ENCODE assay signal across 14 cellular contexts in the genomic region with DNA sequence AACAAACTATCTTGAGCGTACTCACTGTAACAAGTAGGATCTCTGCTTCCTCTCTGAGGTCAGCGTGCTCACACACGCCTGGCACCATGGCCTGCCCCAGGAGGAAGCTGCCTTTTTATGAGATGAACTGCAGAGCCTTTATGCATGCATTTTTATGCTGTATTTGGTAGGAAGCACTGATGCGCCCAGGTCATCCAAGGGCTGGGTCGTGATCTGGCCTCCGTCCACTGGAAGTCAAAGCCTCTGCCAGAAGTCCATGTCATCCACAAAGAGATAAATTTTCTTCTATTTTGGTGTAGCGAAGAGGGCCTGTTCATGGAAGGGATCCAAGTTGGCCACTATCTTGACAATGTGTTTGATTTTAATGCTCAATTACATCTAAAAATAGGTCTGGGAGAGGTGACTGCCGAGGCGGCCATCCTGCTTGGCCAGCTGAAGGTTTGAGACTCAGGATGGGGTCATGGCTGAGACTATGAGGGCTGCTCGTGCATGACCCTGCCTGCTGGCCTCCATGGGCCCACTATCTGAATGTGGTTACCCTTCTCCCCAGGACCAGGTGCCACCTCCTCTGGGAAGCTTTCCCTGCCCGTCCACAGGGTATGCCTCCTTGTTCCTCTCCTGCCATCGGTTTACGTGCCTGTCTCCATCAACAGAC. TPM values are rescaled to one million over a fixed set of nuclear protein-coding genes. Genes with fewer than 3 reads are reported as not detected.
A peak's percentile ranks its signal among the peaks of the same experiment; 100 is the strongest.
DNase-seq lines count a peak whose midpoint lies in the region; ATAC-seq, FAIRE-seq and TF ChIP-seq lines count a peak whose summit lies in the region.
"Had no signal": no experiment of that assay in that cellular context is flagged by ENCODE, and none has a peak within 500 bp of the region (broad histone marks: within the 10 kb centered on the region; RNA-seq: fewer than 3 reads in every experiment).

No MANE protein-coding gene starts in this region.

- FAIRE-seq in bronchial epithelial cell (lab: Jason Lieb, UNC) (peak; percentile 7), keratinocyte (lab: Jason Lieb, UNC) (peak; percentile 91)

- H3K4me1 ChIP-seq in keratinocyte (ENCODE audit: control insufficient read depth, extremely low read depth, insufficient read depth, low read length) (peaks cover 36% of the 10 kb centered on the region), stomach (peaks cover 14 to 37% (median 29%) of the 10 kb centered on the region in 4 donors)

- CTCF ChIA-PET in activated naive CD4-positive, alpha-beta T cell treated with anti-CD3 and anti-CD28 coated beads for 36 hours (lab: Charles Lee): no interaction called here

- no peak overlapping the region for H3K9ac ChIP-seq in keratinocyte (ENCODE audit: control insufficient read depth, extremely low read depth, insufficient read depth, low read length)

- H3K4me3 ChIP-seq in bronchial epithelial cell (ENCODE audit: low read depth, low read length) (no peak overlapping the region), keratinocyte (ENCODE audit: control insufficient read depth in 2 of 3, extremely low read depth in 1 of 3, insufficient read depth in 2 of 3, low read depth in 1 of 3, low read length in 3 of 3) (no peak overlapping the region), stomach (no peak overlapping the region)

- dilution Hi-C loops in keratinocyte (cut with MboI; ENCODE audit: extremely low pct_ligation_motif_present, low sequenced_read_pairs): no loop called here

- H2AFZ ChIP-seq in keratinocyte (ENCODE audit: control insufficient read depth, low read length): peak overlapping the region; percentile 23

- H3K36me3 ChIP-seq in bronchial epithelial cell (ENCODE audit: control insufficient read depth, insufficient read depth, low read length) (no peaks in the 10 kb centered on the region), keratinocyte (ENCODE audit: control insufficient read depth in 2 of 2, extremely low read depth in 1 of 2, insufficient read depth in 2 of 2, low read length in 2 of 2) (no peaks in the 10 kb centered on the region), stomach (no peaks in the 10 kb centered on the region)

- no peaks in the 10 kb centered on the region for H3K36me3 Mint-ChIP-seq in activated naive CD4-positive, alpha-beta T cell treated with anti-CD3 and anti-CD28 coated beads for 36 hours (ENCODE audit: low read depth)

- no peaks in the 10 kb centered on the region for H3K79me2 ChIP-seq in keratinocyte (ENCODE audit: control insufficient read depth, insufficient read depth, low read length)

- no peaks in the 10 kb centered on the region for H3K9me1 ChIP-seq in keratinocyte (ENCODE audit: control insufficient read depth, extremely low read depth, insufficient read depth, low read length)

- intact Hi-C loops in stomach (cut with DNase I; ENCODE audit: low total_unique reads): no loop called here
- intact Hi-C loops in activated naive CD4-positive, alpha-beta T cell treated with anti-CD3 and anti-CD28 coated beads for 36 hours (cut with micrococcal nuclease): no loop called here

- H3K9me3 Mint-ChIP-seq in activated naive CD4-positive, alpha-beta T cell treated with anti-CD3 and anti-CD28 coated beads for 36 hours: no peaks in the 10 kb centered on the region

- TF ChIP-seq EP300 in stomach (IDR thresholded peaks at IDR 0.05): no peak

- no peaks in the 10 kb centered on the region for H3K4me1 Mint-ChIP-seq in activated naive CD4-positive, alpha-beta T cell treated with anti-CD3 and anti-CD28 coated beads for 36 hours (ENCODE audit: low read depth)

- H4K20me1 ChIP-seq in keratinocyte (ENCODE audit: control insufficient read depth, extremely low read depth, insufficient read depth, low read length): no peaks in the 10 kb centered on the region

- H3K4me2 ChIP-seq in keratinocyte (ENCODE audit: control insufficient read depth, extremely low read depth, insufficient read depth, low read depth, low read length): peak overlapping the region; percentile 50

- 50 to 67% (median 64%) methylated on average over 13 of the region's 13 CpGs for WGBS in stomach, 5 donors

- H3K27me3 Mint-ChIP-seq in activated naive CD4-positive, alpha-beta T cell treated with anti-CD3 and anti-CD28 coated beads for 36 hours (ENCODE audit: low read depth): no peaks in the 10 kb centered on the region

- H3K4me3 Mint-ChIP-seq in activated naive CD4-positive, alpha-beta T cell treated with anti-CD3 and anti-CD28 coated beads for 36 hours: no peak overlapping the region
- H3K4me3 Mint-ChIP-seq: WTC11 had no signal

- H3K9me3 ChIP-seq in keratinocyte (ENCODE audit: control insufficient read depth, low read depth, low read length) (peaks cover 4% of the 10 kb centered on the region), stomach (peaks cover 0 to 10% (median 0%) of the 10 kb centered on the region in 4 donors)

- no peak for TF ChIP-seq POLR2A in stomach (IDR thresholded peaks at IDR 0.05)

- no peak for TF ChIP-seq CTCF in bronchial epithelial cell (IDR thresholded peaks at IDR 0.05; ENCODE audit: insufficient read depth, low read length, severe bottlenecking)
- no peak for TF ChIP-seq CTCF in keratinocyte (optimal IDR thresholded peaks at IDR 0.05 in 1 of 3, IDR thresholded peaks at IDR 0.05 in 1 of 3, conservative IDR thresholded peaks at IDR 0.05 in 1 of 3; ENCODE audit: extremely low read depth in 1 of 3, insufficient read depth in 2 of 3, low read length in 3 of 3)
- no peak for TF ChIP-seq CTCF in stomach (IDR thresholded peaks at IDR 0.05)

- no peak overlapping the region for H3K27ac ChIP-seq in keratinocyte (ENCODE audit: control insufficient read depth, insufficient read depth, low read length)
- H3K27ac ChIP-seq in stomach: peak overlapping the region in 4 of 5 donors; percentile 11 to 80 (median 55)

- no peak for ATAC-seq in GM18868 (IDR thresholded peaks at IDR 0.05; ENCODE audit: unreplicated experiment)

- DNase-seq in SIG-M5 treated with dmso at 0.1 percent for 504 hours (lab: John Stamatoyannopoulos, UW; ENCODE audit: unreplicated experiment) (peak; percentile 6), SIG-M5 (lab: John Stamatoyannopoulos, UW) (no peak), bronchial epithelial cell (ENCODE audit: low read depth) (peak; percentile 53), keratinocyte (ENCODE audit: low read depth, low spot score) (no peak), stomach (peak; percentile 21)
- no peak for DNase-seq in activated naive CD4-positive, alpha-beta T cell treated with anti-CD3 and anti-CD28 coated beads for 36 hours
- DNase-seq in activated T-cell treated with anti-CD3 and anti-CD28 coated beads, Interleukin-2, amount 50 U/mL, for 48 hours: no peak
- DNase-seq: activated naive CD4-positive, alpha-beta T cell treated with Interleukin-2 at 50 U/mL for 16 hours; cortex of kidney; DND-41; NCI-H2029 had no signal

- H3K27me3 ChIP-seq in bronchial epithelial cell (ENCODE audit: control insufficient read depth, insufficient read depth, low read length) (no peaks in the 10 kb centered on the region), keratinocyte (ENCODE audit: control insufficient read depth, extremely low read depth, insufficient read depth, low read length) (no peaks in the 10 kb centered on the region), stomach (no peaks in the 10 kb centered on the region)

- no peak overlapping the region for H3K27ac Mint-ChIP-seq in activated naive CD4-positive, alpha-beta T cell treated with anti-CD3 and anti-CD28 coated beads for 36 hours
- H3K27ac Mint-ChIP-seq: WTC11 had no signal

RNA-seq across cellular contexts. Expression of a gene that starts 50.3 kb away (rescaled TPM):
- total RNA-seq in bronchial epithelial cell: under 0.01 and 0.26 TPM in 2 replicates
- polyA plus RNA-seq in keratinocyte: not detected in 3 replicates
- polyA plus RNA-seq in keratinocyte (2011; ENCODE audit: low read depth): not detected
- not detected in 2 replicates for polyA plus RNA-seq in keratinocyte (2011; cell fraction: cytosol; rRNA removed)
- not detected in 2 replicates for polyA plus RNA-seq in keratinocyte (2011; cell fraction: nucleus; rRNA removed)
- not detected in 2 replicates for polyA plus RNA-seq in keratinocyte (2012; ENCODE audit: low replicate concordance)
- polyA minus RNA-seq in keratinocyte: not detected in 3 replicates
- polyA minus RNA-seq in keratinocyte (2011; cell fraction: cytosol; rRNA and poly(A)+ RNA removed): not detected
- polyA minus RNA-seq in keratinocyte (2011; cell fraction: nucleus; rRNA and poly(A)+ RNA removed): not detected in 2 replicates
- total RNA-seq in stomach: 10 to 100 TPM; 15.6 to 26.8 (median 24.6) TPM
- polyA plus RNA-seq in stomach: 1 to 10 TPM; 6.6 to 9.9 (median 7.9) TPM
- total RNA-seq in activated naive CD4-positive, alpha-beta T cell treated with anti-CD3 and anti-CD28 coated beads for 36 hours: not detected
- total RNA-seq: mononuclear cell had no signal

Comparison
In these comparisons a context has a peak if more than half of its experiments do, and no peak if none do; other contexts are left out.
1. DNase-seq: peak in SIG-M5 treated with dmso at 0.1 percent for 504 hours (single experiment), bronchial epithelial cell (single experiment) and stomach (single experiment); none in SIG-M5 (single experiment), keratinocyte (single experiment), activated naive CD4-positive, alpha-beta T cell treated with anti-CD3 and anti-CD28 coated beads for 36 hours (single experiment) and activated T-cell treated with anti-CD3 and anti-CD28 coated beads, Interleukin-2, amount 50 U/mL, for 48 hours (0 of 2).
2. RNA of a gene that starts 50.3 kb away (total RNA-seq): 15.6 to 26.8 TPM in stomach; under 0.01 to 0.26 TPM in bronchial epithelial cell and not detected in activated naive CD4-positive, alpha-beta T cell treated with anti-CD3 and anti-CD28 coated beads for 36 hours; every median in the first group is over 10 times any median in the second.